In the genomic region with DNA sequence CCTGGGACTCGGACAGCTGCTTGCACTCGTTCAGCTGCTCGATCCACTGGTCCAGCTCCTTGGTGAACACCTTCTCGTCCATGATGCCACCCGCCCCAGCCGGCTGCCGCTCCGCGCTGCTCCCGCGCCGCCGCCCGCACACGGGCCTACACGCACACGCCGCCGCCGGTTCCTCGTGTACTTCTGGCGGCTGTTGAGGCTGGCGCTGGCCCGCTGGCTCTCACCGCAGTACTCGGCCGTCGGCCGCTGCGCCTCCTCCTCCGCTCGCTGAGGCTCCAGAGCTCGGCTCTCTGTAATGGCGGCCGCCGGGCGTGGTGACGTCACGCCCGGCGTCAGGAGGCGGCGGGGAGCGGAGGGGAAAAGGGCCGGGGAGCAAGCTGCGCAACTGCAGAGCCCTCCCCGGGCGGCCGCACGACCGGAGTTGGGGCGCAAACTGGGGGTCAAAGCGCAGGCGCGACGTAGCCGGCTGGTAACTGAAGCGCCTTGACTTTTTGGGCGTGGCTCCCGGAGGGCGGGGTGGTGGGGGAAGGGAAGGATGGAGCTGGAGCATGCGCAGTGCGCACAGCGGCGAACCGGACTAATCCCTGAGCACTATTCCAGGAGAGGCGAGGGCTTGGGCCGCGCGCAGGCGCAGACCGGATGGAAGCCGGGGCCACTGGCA, we compare ENCODE assay signal across 1 cellular context.
A peak's percentile ranks its signal among the peaks of the same experiment; 100 is the strongest.
TF ChIP-seq lines count a peak whose summit lies in the region.

Gene PPP2CA, minus strand, starts transcription at position 294 of the 661 bp plus-strand sequence. Its CDS starts 212 bp downstream, at position 82.

TF ChIP-seq in HepG2, 621 proteins besides CTCF, POLR2A, EP300 and RAD21 (continued from another document):
- TF ChIP-seq KDM2A (CRISPR knock-in tag; IDR thresholded peaks at IDR 0.05; ENCODE audit: borderline replicate concordance, low read depth) (peak; percentile 38; the same call in 1 of the 2 replicates), CENPT (CRISPR knock-in tag; IDR thresholded peaks at IDR 0.05; ENCODE audit: low read depth) (no peak), ZKSCAN5 (CRISPR knock-in tag; IDR thresholded peaks at IDR 0.05) (no peak), ELF4 (CRISPR knock-in tag; IDR thresholded peaks at IDR 0.05; ENCODE audit: borderline replicate concordance) (no peak; the same call in 1 of the 2 replicates), HNF4A (CRISPR knock-in tag; IDR thresholded peaks at IDR 0.05) (no peak), SRSF1 (optimal IDR thresholded peaks at IDR 0.05; ENCODE audit: low read depth, low read length) (no peak), SUZ12 (IDR thresholded peaks at IDR 0.05; ENCODE audit: low read depth, low read length) (no peak), AGO1 (IDR thresholded peaks at IDR 0.05; ENCODE audit: low read depth, low read length, poor library complexity, severe bottlenecking) (no peak), HNRNPUL1 (IDR thresholded peaks at IDR 0.05; ENCODE audit: low read depth, low read length) (no peak), EHMT2 (IDR thresholded peaks at IDR 0.05; ENCODE audit: borderline replicate concordance, low read depth, low read length) (no peak), ZNF557 (CRISPR knock-in tag; IDR thresholded peaks at IDR 0.05) (no peak)
- TF ChIP-seq, protein P1, sequence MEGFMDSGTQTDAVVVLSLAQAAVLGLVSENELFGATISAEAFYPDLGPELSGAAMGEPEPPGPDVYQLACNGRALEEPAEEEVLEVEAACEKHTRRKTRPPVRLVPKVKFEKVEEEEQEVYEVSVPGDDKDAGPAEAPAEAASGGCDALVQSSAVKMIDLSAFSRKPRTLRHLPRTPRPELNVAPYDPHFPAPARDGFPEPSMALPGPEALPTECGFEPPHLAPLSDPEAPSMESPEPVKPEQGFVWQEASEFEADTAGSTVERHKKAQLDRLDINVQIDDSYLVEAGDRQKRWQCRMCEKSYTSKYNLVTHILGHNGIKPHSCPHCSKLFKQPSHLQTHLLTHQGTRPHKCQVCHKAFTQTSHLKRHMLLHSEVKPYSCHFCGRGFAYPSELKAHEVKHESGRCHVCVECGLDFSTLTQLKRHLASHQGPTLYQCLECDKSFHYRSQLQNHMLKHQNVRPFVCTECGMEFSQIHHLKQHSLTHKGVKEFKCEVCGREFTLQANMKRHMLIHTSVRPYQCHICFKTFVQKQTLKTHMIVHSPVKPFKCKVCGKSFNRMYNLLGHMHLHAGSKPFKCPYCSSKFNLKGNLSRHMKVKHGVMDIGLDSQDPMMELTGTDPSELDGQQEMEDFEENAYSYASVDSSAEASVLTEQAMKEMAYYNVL (CRISPR knock-in tag; IDR thresholded peaks at IDR 0.05; ENCODE audit: borderline replicate concordance) = no peak
- TF ChIP-seq, protein P2, sequence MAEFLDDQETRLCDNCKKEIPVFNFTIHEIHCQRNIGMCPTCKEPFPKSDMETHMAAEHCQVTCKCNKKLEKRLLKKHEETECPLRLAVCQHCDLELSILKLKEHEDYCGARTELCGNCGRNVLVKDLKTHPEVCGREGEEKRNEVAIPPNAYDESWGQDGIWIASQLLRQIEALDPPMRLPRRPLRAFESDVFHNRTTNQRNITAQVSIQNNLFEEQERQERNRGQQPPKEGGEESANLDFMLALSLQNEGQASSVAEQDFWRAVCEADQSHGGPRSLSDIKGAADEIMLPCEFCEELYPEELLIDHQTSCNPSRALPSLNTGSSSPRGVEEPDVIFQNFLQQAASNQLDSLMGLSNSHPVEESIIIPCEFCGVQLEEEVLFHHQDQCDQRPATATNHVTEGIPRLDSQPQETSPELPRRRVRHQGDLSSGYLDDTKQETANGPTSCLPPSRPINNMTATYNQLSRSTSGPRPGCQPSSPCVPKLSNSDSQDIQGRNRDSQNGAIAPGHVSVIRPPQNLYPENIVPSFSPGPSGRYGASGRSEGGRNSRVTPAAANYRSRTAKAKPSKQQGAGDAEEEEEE (CRISPR knock-in tag; IDR thresholded peaks at IDR 0.05; ENCODE audit: borderline replicate concordance) = no peak; the same call in 1 of the 2 replicates
